25 cellular contexts compared by ENCODE assay signal in genomic region chr22:37213218-37213855, GRCh38. TPM values are rescaled to one million over a fixed set of nuclear protein-coding genes. Genes with fewer than 3 reads are reported as not detected.
DNase-seq lines count a peak whose midpoint lies in the region; ATAC-seq, FAIRE-seq and TF ChIP-seq lines count a peak whose summit lies in the region.
"Had no signal": no experiment of that assay in that cellular context is flagged by ENCODE, and none has a peak within 500 bp of the region (broad histone marks: within the 10 kb centered on the region; RNA-seq: fewer than 3 reads in every experiment).

No MANE protein-coding gene starts in this region.

- BruUV-seq in HepG2 (replicated peaks; lab: Mats Ljungman, UMichigan): no TSS peak

- TF ChIP-seq RAD21 in HepG2 (CRISPR knock-in tag; IDR thresholded peaks at IDR 0.05): no peak

- TF ChIP-seq EP300 in HepG2 (IDR thresholded peaks at IDR 0.05; ENCODE audit: low read depth in 2 of 2, low read length in 2 of 2): no peak
- no peak for TF ChIP-seq EP300 in HepG2 (CRISPR knock-in tag; IDR thresholded peaks at IDR 0.05; ENCODE audit: borderline replicate concordance)

- intact Hi-C loops in HepG2 (cut with micrococcal nuclease; ENCODE audit: unreplicated experiment) (no loop called here), lower leg skin (cut with DNase I; ENCODE audit: low total_unique reads) (no loop called here)

- TF ChIP-seq CTCF in HepG2 (CRISPR knock-in tag; IDR thresholded peaks at IDR 0.05): no peak
- no peak for TF ChIP-seq CTCF in lower leg skin (IDR thresholded peaks at IDR 0.05)

- no peak for TF ChIP-seq POLR2A in HepG2 (IDR thresholded peaks at IDR 0.05; ENCODE audit: insufficient read depth in 1 of 2, low read depth in 2 of 2, low read length in 2 of 2)
- TF ChIP-seq POLR2A in lower leg skin (IDR thresholded peaks at IDR 0.05): no peak

- no peak overlapping the region for H3K4me3 ChIP-seq in adipocyte (ENCODE audit: low read length)
- H3K4me3 ChIP-seq in HepG2 (replicated peaks in 1 of 3; ENCODE audit: insufficient read depth in 1 of 3, low read depth in 2 of 3, low read length in 3 of 3): no peak overlapping the region
- no peak overlapping the region for H3K4me3 ChIP-seq in lower leg skin (ENCODE audit: low read depth, poor library complexity, severe bottlenecking)
- H3K4me3 ChIP-seq: ascending aorta, skin epidermis had no signal

- no peaks in the 10 kb centered on the region for H3K27me3 Mint-ChIP-seq in activated naive CD4-positive, alpha-beta T cell treated with anti-CD3 and anti-CD28 coated beads, Interleukin-2, amount 10 ng/mL, durations not matched to agents 7 days and 5 days
- no peaks in the 10 kb centered on the region for H3K27me3 Mint-ChIP-seq in stimulated activated naive B cell treated with anti-CD40 and anti-IgM and Interleukin-4, amounts not matched to agents 10 μg/mL and 1 μg/mL and 100 μg/mL, for 72 hours
- H3K27me3 Mint-ChIP-seq: activated CD4-positive, alpha-beta T cell treated with anti-CD3 and anti-CD28 coated beads, Interleukin-2, amount 10 ng/mL, durations not matched to agents 7 days and 5 days; central memory CD8-positive, alpha-beta T cell had no signal

- H3K4me1 Mint-ChIP-seq in activated naive CD4-positive, alpha-beta T cell treated with anti-CD3 and anti-CD28 coated beads, Interleukin-2, amount 10 ng/mL, durations not matched to agents 7 days and 5 days: peaks cover 43% of the 10 kb centered on the region
- H3K4me1 Mint-ChIP-seq in stimulated activated naive B cell treated with anti-CD40 and anti-IgM and Interleukin-4, amounts not matched to agents 10 μg/mL and 1 μg/mL and 100 μg/mL, for 72 hours: peaks cover 22 to 31% of the 10 kb centered on the region in 2 donors

- H3K36me3 ChIP-seq in adipocyte (ENCODE audit: control insufficient read depth, insufficient read depth, low read length, severe bottlenecking) (no peaks in the 10 kb centered on the region), HepG2 (replicated peaks in 1 of 2; ENCODE audit: control insufficient read depth in 1 of 2, insufficient read depth in 2 of 2, low read length in 2 of 2) (no peaks in the 10 kb centered on the region)
- H3K36me3 ChIP-seq: ascending aorta had no signal

- CTCF ChIA-PET in activated naive CD4-positive, alpha-beta T cell treated with anti-CD3 and anti-CD28 coated beads, Interleukin-2, amount 10 ng/mL, durations not matched to agents 7 days and 5 days (lab: Charles Lee): no interaction called here
- CTCF ChIA-PET in HepG2 (lab: Yijun Ruan, JAX; ENCODE audit: low intra/inter-chr PET ratio, low total read pairs): no interaction called here

- no peaks in the 10 kb centered on the region for H4K20me1 ChIP-seq in HepG2 (ENCODE audit: insufficient read depth, low read length)

- no peak overlapping the region for H3K27ac Mint-ChIP-seq in activated naive CD4-positive, alpha-beta T cell treated with anti-CD3 and anti-CD28 coated beads, Interleukin-2, amount 10 ng/mL, durations not matched to agents 7 days and 5 days
- H3K27ac Mint-ChIP-seq in stimulated activated naive B cell treated with anti-CD40 and anti-IgM and Interleukin-4, amounts not matched to agents 10 μg/mL and 1 μg/mL and 100 μg/mL, for 72 hours: peak overlapping the region; percentile 56
- H3K27ac Mint-ChIP-seq: activated CD4-positive, alpha-beta T cell treated with anti-CD3 and anti-CD28 coated beads, Interleukin-2, amount 10 ng/mL, durations not matched to agents 7 days and 5 days; activated T-helper 2 cell treated with anti-CD3 and anti-CD28 coated beads, Interferon-gamma antibody, Interleukin-2, Interleukin-4, amounts not matched to agents 10 μg/mL and 5 μg/mL and 100 μg/mL, durations not matched to agents 14 hours and 24 hours and 36 hours; H9 had no signal

- H3K36me3 Mint-ChIP-seq in activated naive CD4-positive, alpha-beta T cell treated with anti-CD3 and anti-CD28 coated beads, Interleukin-2, amount 10 ng/mL, durations not matched to agents 7 days and 5 days: peaks cover 20% of the 10 kb centered on the region
- H3K36me3 Mint-ChIP-seq in stimulated activated naive B cell treated with anti-CD40 and anti-IgM and Interleukin-4, amounts not matched to agents 10 μg/mL and 1 μg/mL and 100 μg/mL, for 72 hours: no peaks in the 10 kb centered on the region

- peaks cover 56% of the 10 kb centered on the region for H3K27me3 ChIP-seq in adipocyte (replicated peaks; ENCODE audit: control insufficient read depth, insufficient read depth, low read length)
- H3K27me3 ChIP-seq in HepG2 (ENCODE audit: control insufficient read depth in 1 of 2, insufficient read depth in 2 of 2, low read length in 2 of 2): peaks cover 0 to 33% of the 10 kb centered on the region in 2 experiments; a peak in 4 of 5 replicates
- H3K27me3 ChIP-seq: ascending aorta had no signal

- ATAC-seq in HepG2: 0 out of 3 replicates have a peak, but pooled peaks have one; percentile 13
- no peak for ATAC-seq in stimulated activated naive B cell treated with anti-CD40 and anti-IgM and Interleukin-4, amounts not matched to agents 10 μg/mL and 1 μg/mL and 100 μg/mL, for 72 hours (replicated peaks)

- H3K9ac ChIP-seq in adipocyte (ENCODE audit: low read length): peak overlapping the region; percentile 57
- H3K9ac ChIP-seq in HepG2 (ENCODE audit: insufficient read depth, low read depth, low read length): no peak overlapping the region

- FAIRE-seq in HepG2 (lab: Jason Lieb, UNC): no peak

- in situ Hi-C loops in HepG2 (cut with HindIII; ENCODE audit: extremely low pct_ligation_motif_present, low pct_unique_long_range_greater_than_20kb): no loop called here

- H3K4me1 ChIP-seq in adipocyte (ENCODE audit: control insufficient read depth, insufficient read depth, low read length) (peaks cover 13% of the 10 kb centered on the region), HepG2 (ENCODE audit: insufficient read depth, low read length) (peaks cover 28% of the 10 kb centered on the region)

- DNase-seq in activated naive CD4-positive, alpha-beta T cell treated with anti-CD3 and anti-CD28 coated beads, Interleukin-2, amount 10 ng/mL, durations not matched to agents 7 days and 5 days: peak; percentile 14
- DNase-seq in activated naive CD4-positive, alpha-beta T cell (lab: John Stamatoyannopoulos, UW): no peak
- DNase-seq in adipocyte (ENCODE audit: low read depth) (no peak), HepG2 (ENCODE audit: low spot score) (no peak), lower leg skin (ENCODE audit: low spot score in 2 of 2) (no peak), SW480 (ENCODE audit: low spot score) (no peak)
- no peak for DNase-seq in stimulated activated naive B cell treated with anti-CD40 and anti-IgM and Interleukin-4, amounts not matched to agents 10 μg/mL and 1 μg/mL and 100 μg/mL, for 72 hours
- DNase-seq: activated CD4-positive, alpha-beta T cell treated with anti-CD3 and anti-CD28 coated beads, Interleukin-2, amount 10 ng/mL, durations not matched to agents 7 days and 5 days; activated CD8-positive, alpha-beta memory T cell treated with anti-CD3 and anti-CD28 coated beads, Interleukin-2, amount 50 U/mL, for 4 hours; DND-41; NCI-H1694 treated with DMSO at 0.1 percent for 48 hours; NCI-H2171 treated with DMSO at 0.1 percent for 48 hours had no signal

- H3K9me3 Mint-ChIP-seq in activated naive CD4-positive, alpha-beta T cell treated with anti-CD3 and anti-CD28 coated beads, Interleukin-2, amount 10 ng/mL, durations not matched to agents 7 days and 5 days: no peaks in the 10 kb centered on the region
- H3K9me3 Mint-ChIP-seq in stimulated activated naive B cell treated with anti-CD40 and anti-IgM and Interleukin-4, amounts not matched to agents 10 μg/mL and 1 μg/mL and 100 μg/mL, for 72 hours: no peaks in the 10 kb centered on the region
- H3K9me3 Mint-ChIP-seq: activated CD4-positive, alpha-beta T cell treated with anti-CD3 and anti-CD28 coated beads, Interleukin-2, amount 10 ng/mL, durations not matched to agents 7 days and 5 days; activated T-helper 2 cell treated with anti-CD3 and anti-CD28 coated beads, Interferon-gamma antibody, Interleukin-2, Interleukin-4, amounts not matched to agents 10 μg/mL and 5 μg/mL and 100 μg/mL, durations not matched to agents 14 hours and 24 hours and 36 hours; central memory CD8-positive, alpha-beta T cell; H9; T-helper 1 cell treated with Interleukin-12 subunit alpha and Interleukin-12 subunit beta and Interleukin-4 antibody, amounts not matched to agents 30 μg/mL and 1 μg/mL, for 36 hours had no signal

- H3K4me2 ChIP-seq in HepG2 (ENCODE audit: low read depth, low read length): 0 out of 2 replicates have a peak overlapping the region, but pooled peaks have one; percentile 25

- no peak overlapping the region for H3K27ac ChIP-seq in HepG2 (ENCODE audit: extremely low read length, insufficient read depth, low read length)
- H3K27ac ChIP-seq: ascending aorta, C4-2B, skin epidermis had no signal

- POLR2A ChIA-PET in HepG2 (lab: Yijun Ruan, JAX): no interaction called here

- 54% methylated on average over 10 of the region's 18 CpGs for WGBS in HepG2 (ENCODE audit: low lambda C conversion rate)
- WGBS in lower leg skin, 2 donors: 90 to 92% methylated on average over 16 to 18 of the region's 18 CpGs

- no peaks in the 10 kb centered on the region for H3K79me2 ChIP-seq in HepG2 (ENCODE audit: insufficient read depth, low read length)

- no peak overlapping the region for H2AFZ ChIP-seq in HepG2 (ENCODE audit: low read length)

- no peaks in the 10 kb centered on the region for H3K9me3 ChIP-seq in adipocyte (ENCODE audit: control insufficient read depth, low read length)
- H3K9me3 ChIP-seq in HepG2 (ENCODE audit: low read length): no peaks in the 10 kb centered on the region
- H3K9me3 ChIP-seq: ascending aorta had no signal

- no peak overlapping the region for H3K4me3 Mint-ChIP-seq in activated naive CD4-positive, alpha-beta T cell treated with anti-CD3 and anti-CD28 coated beads, Interleukin-2, amount 10 ng/mL, durations not matched to agents 7 days and 5 days
- H3K4me3 Mint-ChIP-seq in stimulated activated naive B cell treated with anti-CD40 and anti-IgM and Interleukin-4, amounts not matched to agents 10 μg/mL and 1 μg/mL and 100 μg/mL, for 72 hours: no peak overlapping the region
- H3K4me3 Mint-ChIP-seq: activated CD4-positive, alpha-beta T cell treated with anti-CD3 and anti-CD28 coated beads, Interleukin-2, amount 10 ng/mL, durations not matched to agents 7 days and 5 days; central memory CD8-positive, alpha-beta T cell; T-helper 1 cell treated with Interleukin-12 subunit alpha and Interleukin-12 subunit beta and Interleukin-4 antibody, amounts not matched to agents 30 μg/mL and 1 μg/mL, for 36 hours had no signal

RNA-seq across cellular contexts. Expression of gene SSTR3, which starts 1.1 kb away (rescaled TPM):
- total RNA-seq in HepG2 (2016; rRNA removed; fragmentation: Illumina TruSeq; extraction: Trizol) (0.39 and 0.64 TPM in 2 replicates), lower leg skin (not detected)
- 0.09 and 0.10 TPM in 2 replicates for total RNA-seq in HepG2 (2016; cell fraction: cytosol; rRNA removed; fragmentation: Illumina TruSeq; extraction: Trizol; ENCODE audit: low read depth)
- 0.39 and 0.49 TPM in 2 replicates for total RNA-seq in HepG2 (2016; cell fraction: insoluble cytoplasmic fraction; rRNA removed; fragmentation: Illumina TruSeq; extraction: Trizol)
- 0.25 and 0.38 TPM in 2 replicates for total RNA-seq in HepG2 (2016; cell fraction: membrane; rRNA removed; fragmentation: Illumina TruSeq; extraction: Trizol)
- 0.60 and 0.65 TPM in 2 replicates for total RNA-seq in HepG2 (2016; cell fraction: nucleus; rRNA removed; fragmentation: Illumina TruSeq; extraction: Trizol)
- polyA plus RNA-seq in HepG2 (2011; rRNA removed): 0.08 and 0.09 TPM in 2 replicates
- polyA plus RNA-seq in HepG2 (2011; cell fraction: cytosol; rRNA removed): 0.07 and 0.09 TPM in 2 replicates
- polyA plus RNA-seq in HepG2 (2011; cell fraction: nucleus; rRNA removed): 0.21 and 0.35 TPM in 2 replicates
- 0.04 and 0.05 TPM in 2 replicates for polyA plus RNA-seq in HepG2 (2012)
- 0.06 and 0.11 TPM in 2 replicates for polyA plus RNA-seq in HepG2 (2016; cell fraction: cytosol; fragmentation: Illumina TruSeq; extraction: Trizol; ENCODE audit: low read depth)
- 0.24 and 0.28 TPM in 2 replicates for polyA plus RNA-seq in HepG2 (2016; cell fraction: insoluble cytoplasmic fraction; fragmentation: Illumina TruSeq; extraction: Trizol; ENCODE audit: low read depth)
- polyA plus RNA-seq in HepG2 (2016; cell fraction: membrane; fragmentation: Illumina TruSeq; extraction: Trizol; ENCODE audit: low read depth): 0.11 and 0.14 TPM in 2 replicates
- polyA plus RNA-seq in HepG2 (2016; cell fraction: nucleus; fragmentation: Illumina TruSeq; extraction: Trizol; ENCODE audit: insufficient read depth, low read depth): 0.53 and 0.95 TPM in 2 replicates
- polyA minus RNA-seq in HepG2 (2011; rRNA and poly(A)+ RNA removed; ENCODE audit: low replicate concordance): 0.07 and 0.30 TPM in 2 replicates
- not detected in 2 replicates for polyA minus RNA-seq in HepG2 (2011; cell fraction: cytosol; rRNA and poly(A)+ RNA removed)
- 0.13 TPM in 1 of 2 replicates, not detected in the other for polyA minus RNA-seq in HepG2 (2011; cell fraction: nucleus; rRNA and poly(A)+ RNA removed)
- total RNA-seq: ascending aorta, glomerular endothelial cell, kidney epithelial cell, LHCN-M2, RPMI7951, SK-MEL-5, urinary bladder had no signal
- polyA plus RNA-seq: urinary bladder had no signal

RNA-seq across cellular contexts. Expression of gene C1QTNF6, which starts 25.3 kb away (rescaled TPM):
- total RNA-seq in HepG2 (2016; rRNA removed; fragmentation: Illumina TruSeq; extraction: Trizol): 1.5 and 2.7 TPM in 2 replicates
- total RNA-seq in HepG2 (2016; cell fraction: cytosol; rRNA removed; fragmentation: Illumina TruSeq; extraction: Trizol; ENCODE audit: low read depth): 0.40 and 0.97 TPM in 2 replicates
- total RNA-seq in HepG2 (2016; cell fraction: insoluble cytoplasmic fraction; rRNA removed; fragmentation: Illumina TruSeq; extraction: Trizol): 1.1 and 2.5 TPM in 2 replicates
- 1.7 and 1.8 TPM in 2 replicates for total RNA-seq in HepG2 (2016; cell fraction: membrane; rRNA removed; fragmentation: Illumina TruSeq; extraction: Trizol)
- 4.5 and 5.3 TPM in 2 replicates for total RNA-seq in HepG2 (2016; cell fraction: nucleus; rRNA removed; fragmentation: Illumina TruSeq; extraction: Trizol)
- 6.9 and 10.7 TPM in 2 replicates for polyA plus RNA-seq in HepG2 (2011; rRNA removed)
- 3.0 and 4.1 TPM in 2 replicates for polyA plus RNA-seq in HepG2 (2011; cell fraction: cytosol; rRNA removed)
- 39.8 and 43.2 TPM in 2 replicates for polyA plus RNA-seq in HepG2 (2011; cell fraction: nucleus; rRNA removed)
- 4.1 and 5.1 TPM in 2 replicates for polyA plus RNA-seq in HepG2 (2012)
- 0.60 and 1.2 TPM in 2 replicates for polyA plus RNA-seq in HepG2 (2016; cell fraction: cytosol; fragmentation: Illumina TruSeq; extraction: Trizol; ENCODE audit: low read depth)
- polyA plus RNA-seq in HepG2 (2016; cell fraction: insoluble cytoplasmic fraction; fragmentation: Illumina TruSeq; extraction: Trizol; ENCODE audit: low read depth): 1.7 and 1.9 TPM in 2 replicates
- 1.6 and 1.8 TPM in 2 replicates for polyA plus RNA-seq in HepG2 (2016; cell fraction: membrane; fragmentation: Illumina TruSeq; extraction: Trizol; ENCODE audit: low read depth)
- 8.4 and 10.3 TPM in 2 replicates for polyA plus RNA-seq in HepG2 (2016; cell fraction: nucleus; fragmentation: Illumina TruSeq; extraction: Trizol; ENCODE audit: insufficient read depth, low read depth)
- 8.3 and 36.4 TPM in 2 replicates for polyA minus RNA-seq in HepG2 (2011; rRNA and poly(A)+ RNA removed; ENCODE audit: low replicate concordance)
- 2.5 and 4.0 TPM in 2 replicates for polyA minus RNA-seq in HepG2 (2011; cell fraction: cytosol; rRNA and poly(A)+ RNA removed)
- 18.0 and 21.3 TPM in 2 replicates for polyA minus RNA-seq in HepG2 (2011; cell fraction: nucleus; rRNA and poly(A)+ RNA removed)
- total RNA-seq in lower leg skin: 1 to 10 TPM in 3 of 4 donors, under 1 TPM in 1; 0.81 to 8.9 (median 2.1) TPM

RNA-seq across cellular contexts. Expression of gene RAC2, which starts 30.7 kb away (rescaled TPM):
- total RNA-seq in HepG2 (2016; rRNA removed; fragmentation: Illumina TruSeq; extraction: Trizol) (not detected in 2 replicates), lower leg skin (1 to 10 TPM; 2.6 to 8.6 (median 6.7) TPM)
- 0.18 TPM in 1 of 2 replicates, not detected in the other for total RNA-seq in HepG2 (2016; cell fraction: cytosol; rRNA removed; fragmentation: Illumina TruSeq; extraction: Trizol; ENCODE audit: low read depth)
- not detected in 2 replicates for total RNA-seq in HepG2 (2016; cell fraction: insoluble cytoplasmic fraction; rRNA removed; fragmentation: Illumina TruSeq; extraction: Trizol)
- total RNA-seq in HepG2 (2016; cell fraction: membrane; rRNA removed; fragmentation: Illumina TruSeq; extraction: Trizol): 0.28 TPM in 1 of 2 replicates, not detected in the other
- not detected in 2 replicates for total RNA-seq in HepG2 (2016; cell fraction: nucleus; rRNA removed; fragmentation: Illumina TruSeq; extraction: Trizol)
- polyA plus RNA-seq in HepG2 (2011; rRNA removed): 0.73 and 0.86 TPM in 2 replicates
- 0.35 and 0.56 TPM in 2 replicates for polyA plus RNA-seq in HepG2 (2011; cell fraction: cytosol; rRNA removed)
- polyA plus RNA-seq in HepG2 (2011; cell fraction: nucleus; rRNA removed): 0.61 and 0.68 TPM in 2 replicates
- 0.39 TPM in 1 of 2 replicates, not detected in the other for polyA plus RNA-seq in HepG2 (2012)
- polyA plus RNA-seq in HepG2 (2016; cell fraction: cytosol; fragmentation: Illumina TruSeq; extraction: Trizol; ENCODE audit: low read depth): 0.14 and 0.26 TPM in 2 replicates
- polyA plus RNA-seq in HepG2 (2016; cell fraction: insoluble cytoplasmic fraction; fragmentation: Illumina TruSeq; extraction: Trizol; ENCODE audit: low read depth): 0.21 TPM in 1 of 2 replicates, not detected in the other
- polyA plus RNA-seq in HepG2 (2016; cell fraction: membrane; fragmentation: Illumina TruSeq; extraction: Trizol; ENCODE audit: low read depth): 0.16 and 0.20 TPM in 2 replicates
- 0.45 TPM in 1 of 2 replicates, not detected in the other for polyA plus RNA-seq in HepG2 (2016; cell fraction: nucleus; fragmentation: Illumina TruSeq; extraction: Trizol; ENCODE audit: insufficient read depth, low read depth)
- 0.64 and 2.0 TPM in 2 replicates for polyA minus RNA-seq in HepG2 (2011; rRNA and poly(A)+ RNA removed; ENCODE audit: low replicate concordance)
- polyA minus RNA-seq in HepG2 (2011; cell fraction: cytosol; rRNA and poly(A)+ RNA removed): not detected in 2 replicates
- polyA minus RNA-seq in HepG2 (2011; cell fraction: nucleus; rRNA and poly(A)+ RNA removed): 0.37 TPM in 1 of 2 replicates, not detected in the other
- total RNA-seq: SK-MEL-5 had no signal
